ENCODE assay signal across 8 cellular contexts in the genomic region with DNA sequence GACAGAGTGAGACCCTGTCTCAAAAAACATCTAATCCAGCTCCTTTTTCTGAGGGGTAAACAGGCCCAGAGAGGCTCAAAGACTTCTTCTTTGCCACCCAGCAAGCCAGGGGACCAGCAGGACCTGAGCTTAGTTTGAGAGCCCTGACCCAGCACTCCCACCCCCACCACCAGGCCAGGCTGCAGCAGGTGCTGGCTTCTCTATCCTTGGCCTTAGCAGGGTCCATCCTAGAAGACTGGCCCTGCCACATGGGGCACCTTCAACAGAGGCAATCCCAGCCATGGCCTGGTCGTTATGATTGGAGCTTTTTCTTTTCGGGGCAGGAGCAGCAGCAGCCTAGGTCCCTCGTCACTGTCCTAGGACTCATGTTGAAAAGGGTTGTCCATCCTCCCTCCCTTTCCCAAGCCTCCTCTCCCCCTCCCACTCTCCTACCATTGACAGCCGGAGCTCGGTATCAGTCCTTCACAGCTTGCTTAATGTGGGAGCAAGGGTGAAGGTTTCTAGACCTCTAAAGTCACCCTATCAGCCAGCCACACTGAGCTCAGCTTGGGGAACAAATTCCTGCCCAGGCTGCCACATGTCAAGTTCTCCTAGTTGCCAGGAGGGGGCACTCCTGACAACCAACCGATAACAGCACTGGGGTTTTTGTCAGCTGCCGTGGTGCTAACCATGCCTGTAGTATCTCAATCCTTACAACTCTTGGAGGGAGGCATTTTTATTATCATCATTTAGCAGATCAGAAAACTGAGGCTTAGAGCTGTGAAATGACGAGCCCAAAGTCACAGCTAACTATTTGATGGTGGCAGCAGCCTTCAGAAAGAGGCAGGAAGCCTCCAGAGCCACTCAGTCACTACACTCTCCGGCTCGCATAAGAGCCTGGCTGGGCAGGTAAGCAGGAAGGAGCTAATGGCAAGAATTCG. TPM values are rescaled to one million over a fixed set of nuclear protein-coding genes. Genes with fewer than 3 reads are reported as not detected.
DNase-seq lines count a peak whose midpoint lies in the region; ATAC-seq lines count a peak whose summit lies in the region.

No MANE protein-coding gene starts in this region.

- peaks cover 14% of the 10 kb centered on the region for H3K4me1 Mint-ChIP-seq in activated CD4-positive, alpha-beta T cell treated with anti-CD3 and anti-CD28 coated beads, Interleukin-2, amount 10 ng/mL, durations not matched to agents 24 days and 14 days
- peaks cover 3% of the 10 kb centered on the region for H3K4me1 Mint-ChIP-seq in memory B cell

- H3K4me3 Mint-ChIP-seq in activated CD4-positive, alpha-beta T cell treated with anti-CD3 and anti-CD28 coated beads, Interleukin-2, amount 10 ng/mL, durations not matched to agents 24 days and 14 days = no peak overlapping the region
- H3K4me3 Mint-ChIP-seq in memory B cell = no peak overlapping the region

- peaks cover 17% of the 10 kb centered on the region for H3K36me3 ChIP-seq in H7 (replicated peaks; ENCODE audit: control insufficient read depth, insufficient read depth, low read length)

- DNase-seq in CMK (ENCODE audit: low read depth) (peak; percentile 83), H7 (peak; percentile 89), NCI-H526 (lab: John Stamatoyannopoulos, UW) (peak; percentile 33 to 78), memory B cell (ENCODE audit: low spot score in 2 of 2) (peak; percentile 40 to 47)
- DNase-seq in activated CD4-positive, alpha-beta T cell treated with anti-CD3 and anti-CD28 coated beads, Interleukin-2, amount 10 ng/mL, durations not matched to agents 24 days and 14 days = peak; percentile 86
- peak; percentile 29 for DNase-seq in effector CD8-positive, alpha-beta T cell (lab: John Stamatoyannopoulos, UW)
- DNase-seq in stimulated activated CD8-positive, alpha-beta memory T cell treated with anti-CD3 and anti-CD28 coated beads, Interleukin-4, amount 100 ng/mL, for 24 hours (ENCODE audit: low read depth) = peak; percentile 33

- peaks cover 23% of the 10 kb centered on the region for H3K36me3 Mint-ChIP-seq in activated CD4-positive, alpha-beta T cell treated with anti-CD3 and anti-CD28 coated beads, Interleukin-2, amount 10 ng/mL, durations not matched to agents 24 days and 14 days (ENCODE audit: low read depth)
- H3K36me3 Mint-ChIP-seq in memory B cell = peaks cover 6% of the 10 kb centered on the region

- intact Hi-C loops in activated CD4-positive, alpha-beta T cell treated with anti-CD3 and anti-CD28 coated beads, Interleukin-2, amount 10 ng/mL, durations not matched to agents 24 days and 14 days (cut with micrococcal nuclease) = loop anchor here (1.0 to 5.0 kb wide), 2 partner anchors 16 to 35 kb away; partner anchors contain the start of genes LRRC59 and XYLT2

- peak; percentile 95 for ATAC-seq in memory B cell (ENCODE audit: low read depth)
- ATAC-seq in HG02840 (IDR thresholded peaks at IDR 0.05; ENCODE audit: low FRiP score, unreplicated experiment) = no peak

- H3K27ac Mint-ChIP-seq in activated CD4-positive, alpha-beta T cell treated with anti-CD3 and anti-CD28 coated beads, Interleukin-2, amount 10 ng/mL, durations not matched to agents 24 days and 14 days = peak overlapping the region; percentile 80
- H3K27ac Mint-ChIP-seq in memory B cell = no peak overlapping the region

- H3K9me3 Mint-ChIP-seq in activated CD4-positive, alpha-beta T cell treated with anti-CD3 and anti-CD28 coated beads, Interleukin-2, amount 10 ng/mL, durations not matched to agents 24 days and 14 days = no peaks in the 10 kb centered on the region
- H3K9me3 Mint-ChIP-seq in memory B cell = no peaks in the 10 kb centered on the region

- no peaks in the 10 kb centered on the region for H3K27me3 ChIP-seq in H7 (ENCODE audit: control insufficient read depth, insufficient read depth, low read length)

- no peaks in the 10 kb centered on the region for H3K27me3 Mint-ChIP-seq in activated CD4-positive, alpha-beta T cell treated with anti-CD3 and anti-CD28 coated beads, Interleukin-2, amount 10 ng/mL, durations not matched to agents 24 days and 14 days
- H3K27me3 Mint-ChIP-seq in memory B cell = no peaks in the 10 kb centered on the region

- no peak overlapping the region for H3K4me3 ChIP-seq in H7 (ENCODE audit: insufficient read depth, low read depth, low read length)

RNA-seq across cellular contexts. Expression of gene MRPL27, which starts 11.2 kb away (rescaled TPM):
- 55.5 and 86.3 TPM in 2 replicates for total RNA-seq in H7 (2014; rRNA removed; shearing (Covaris generic))
- 80.5 and 83.3 TPM in 2 replicates for total RNA-seq in activated CD4-positive, alpha-beta T cell treated with anti-CD3 and anti-CD28 coated beads, Interleukin-2, amount 10 ng/mL, durations not matched to agents 24 days and 14 days

RNA-seq across cellular contexts. Expression of gene EME1, which starts 11.2 kb away (rescaled TPM):
- 21.7 and 28.2 TPM in 2 replicates for total RNA-seq in H7 (2014; rRNA removed; shearing (Covaris generic))
- total RNA-seq in activated CD4-positive, alpha-beta T cell treated with anti-CD3 and anti-CD28 coated beads, Interleukin-2, amount 10 ng/mL, durations not matched to agents 24 days and 14 days = 30.7 and 35.4 TPM in 2 replicates

RNA-seq across cellular contexts. Expression of gene XYLT2, which starts 15.9 kb away (rescaled TPM):
- 47.5 and 54.3 TPM in 2 replicates for total RNA-seq in H7 (2014; rRNA removed; shearing (Covaris generic))
- 65.3 and 66.5 TPM in 2 replicates for total RNA-seq in activated CD4-positive, alpha-beta T cell treated with anti-CD3 and anti-CD28 coated beads, Interleukin-2, amount 10 ng/mL, durations not matched to agents 24 days and 14 days

RNA-seq across cellular contexts. Expression of gene LRRC59, which starts 35.5 kb away (rescaled TPM):
- 105 and 119 TPM in 2 replicates for total RNA-seq in H7 (2014; rRNA removed; shearing (Covaris generic))
- total RNA-seq in activated CD4-positive, alpha-beta T cell treated with anti-CD3 and anti-CD28 coated beads, Interleukin-2, amount 10 ng/mL, durations not matched to agents 24 days and 14 days = 113 and 117 TPM in 2 replicates

Comparison
In these comparisons a context has a peak if more than half of its experiments do, and no peak if none do; other contexts are left out.
1. DNase-seq: peak in every context shown above with its lines; median percentile 89 in H7; 86 in activated CD4-positive, alpha-beta T cell treated with anti-CD3 and anti-CD28 coated beads, Interleukin-2, amount 10 ng/mL, durations not matched to agents 24 days and 14 days; 83 in CMK; 56 in NCI-H526; 44 in memory B cell; 33 in stimulated activated CD8-positive, alpha-beta memory T cell treated with anti-CD3 and anti-CD28 coated beads, Interleukin-4, amount 100 ng/mL, for 24 hours; 29 in effector CD8-positive, alpha-beta T cell.